Comparison of ENCODE assay signal across 11 cellular contexts in genomic region chr10:18319628-18320027, GRCh38.
"Had no signal": no experiment of that assay in that cellular context is flagged by ENCODE, and none has a peak within 500 bp of the region (broad histone marks: within the 10 kb centered on the region; RNA-seq: fewer than 3 reads in every experiment).

No MANE protein-coding gene starts in this region.

- H3K4me1 ChIP-seq: HAP-1 had no signal

- H3K27ac ChIP-seq: GM23248 had no signal

- H3K9me3 ChIP-seq: HAP-1 had no signal

- H3K4me3 ChIP-seq: GM23248, GM23338, HAP-1 had no signal

- H3K36me3 ChIP-seq: HAP-1 had no signal

- H3K9ac ChIP-seq: GM23248 had no signal

- H3K4me2 ChIP-seq: GM23338 had no signal

- FAIRE-seq: H1, H54 had no signal

- ATAC-seq: GM23338, HCT116 had no signal

- DNase-seq: GM23248, GOT3, H7, H9, HCEC 1CT, HFFc6 had no signal

- H2AFZ ChIP-seq: GM23248, GM23338 had no signal
